8 cellular contexts compared by ENCODE assay signal in the genomic region with DNA sequence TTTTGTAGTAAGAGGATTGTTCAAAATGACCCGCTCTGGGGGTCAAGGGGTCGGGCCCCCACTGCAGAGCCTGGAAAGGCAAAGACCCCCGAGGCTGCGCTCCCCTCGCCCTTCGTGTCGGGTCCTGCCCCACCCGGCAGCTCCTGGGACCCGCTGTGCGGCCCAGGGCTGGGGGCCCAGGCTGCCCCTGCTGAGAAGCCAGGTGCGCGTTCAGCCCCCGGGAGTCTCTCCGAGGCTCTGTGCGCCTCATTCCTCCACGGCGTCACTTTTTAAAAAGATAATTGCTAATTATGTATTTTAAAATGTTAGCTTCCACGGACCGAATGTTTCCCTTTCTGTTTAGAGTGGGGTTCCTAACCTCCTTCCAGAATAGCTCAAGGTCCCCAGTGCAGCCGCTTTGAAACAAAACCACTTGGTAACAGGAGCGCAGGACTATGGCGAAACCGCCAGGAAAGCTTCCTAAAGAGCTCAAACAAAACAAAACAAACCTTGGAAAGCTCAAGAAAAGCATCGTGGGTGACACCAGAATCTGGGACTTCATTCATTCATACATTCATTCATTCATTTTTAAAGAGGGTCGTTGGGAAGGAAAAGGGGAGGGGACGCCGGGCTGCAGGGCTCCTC. TPM values are rescaled to one million over a fixed set of nuclear protein-coding genes. Genes with fewer than 3 reads are reported as not detected.
DNase-seq lines count a peak whose midpoint lies in the region; ATAC-seq and TF ChIP-seq lines count a peak whose summit lies in the region.

No MANE protein-coding gene starts in this region.

- ATAC-seq in SK-N-SH treated with all-trans-retinoic acid at 6 μM for 48 hours (peak; percentile 50), GM21528 (IDR thresholded peaks at IDR 0.05; ENCODE audit: low FRiP score, unreplicated experiment) (no peak)

- DNase-seq in AG04450 (ENCODE audit: low read depth, low spot score), result no peak
- peak; percentile 70 for DNase-seq in H7
- DNase-seq in esophagus squamous epithelium (lab: John Stamatoyannopoulos, UW), result no peak
- DNase-seq in trophoblast cell, result peak in 1 of 2 donors; percentile 40
- DNase-seq in germinal center (ENCODE audit: low spot score), result no peak
- no peak for DNase-seq in stimulated activated naive CD4-positive, alpha-beta T cell treated with Interleukin-2 at 50 U/mL for 16 hours (lab: John Stamatoyannopoulos, UW)

- H3K79me2 ChIP-seq in trophoblast cell (ENCODE audit: control insufficient read depth, insufficient read depth, low read length, poor library complexity), result no peaks in the 10 kb centered on the region

- no peak overlapping the region for H4K8ac ChIP-seq in trophoblast cell (ENCODE audit: low read depth, low read length)

- H3K14ac ChIP-seq in trophoblast cell (ENCODE audit: low read length), result no peak overlapping the region

- H3K27ac ChIP-seq in AG04450 (ENCODE audit: low read depth, low read length), result no peak overlapping the region
- peak overlapping the region in 3 of 4 donors; percentile 7 to 39 (median 24) for H3K27ac ChIP-seq in esophagus squamous epithelium
- no peak overlapping the region for H3K27ac ChIP-seq in trophoblast cell (ENCODE audit: low read depth, low read length)

- TF ChIP-seq CTCF in AG04450 (IDR thresholded peaks at IDR 0.05; ENCODE audit: low read depth, low read length), result no peak
- no peak for TF ChIP-seq CTCF in esophagus squamous epithelium (IDR thresholded peaks at IDR 0.05)

- peak overlapping the region; percentile 66 for H2AFZ ChIP-seq in trophoblast cell (ENCODE audit: insufficient read depth, low read length, poor library complexity)

- H3K36me3 ChIP-seq in H7 (replicated peaks; ENCODE audit: control insufficient read depth, insufficient read depth, low read length) (no peaks in the 10 kb centered on the region), esophagus squamous epithelium (no peaks in the 10 kb centered on the region), trophoblast cell (ENCODE audit: control insufficient read depth in 1 of 2, insufficient read depth in 2 of 2, low read length in 2 of 2) (no peaks in the 10 kb centered on the region)

- no peak overlapping the region for H2AK5ac ChIP-seq in trophoblast cell (ENCODE audit: low read length)

- CTCF ChIA-PET in AG04450 (lab: Charles Lee), result interaction anchor here (0.7 to 3.2 kb wide), 6 partner anchors 15 to 1558 kb away, joined by 4 to 17 read pairs (median 7); no protein-coding TSS in a partner anchor

- H4K91ac ChIP-seq in trophoblast cell (ENCODE audit: low read depth, low read length), result no peak overlapping the region

- no peak overlapping the region for H2BK5ac ChIP-seq in trophoblast cell (ENCODE audit: low read depth, low read length, poor library complexity)

- H3K9me3 ChIP-seq in AG04450 (ENCODE audit: control insufficient read depth, insufficient read depth, low read length) (no peaks in the 10 kb centered on the region), esophagus squamous epithelium (no peaks in the 10 kb centered on the region), trophoblast cell (ENCODE audit: insufficient read depth, low read depth, low read length) (no peaks in the 10 kb centered on the region)

- no peak for TF ChIP-seq POLR2A in esophagus squamous epithelium (IDR thresholded peaks at IDR 0.05)

- 2% methylated on average over 22 to 26 of the region's 27 CpGs for WGBS in esophagus squamous epithelium, 2 donors
- no CpG with 5 or more reads among the region's 27 CpGs for WGBS in trophoblast cell (ENCODE audit: extremely low coverage, insufficient coverage, insufficient read length)

- H3K4me3 ChIP-seq in AG04450 (ENCODE audit: low read depth, low read length) (peak overlapping the region; percentile 68), H7 (ENCODE audit: insufficient read depth, low read depth, low read length) (peak overlapping the region; percentile 66), esophagus squamous epithelium (peak overlapping the region; percentile 47 to 68 (median 58)), trophoblast cell (ENCODE audit: low read depth, low read length) (peak overlapping the region; percentile 74)

- H2BK12ac ChIP-seq in trophoblast cell (ENCODE audit: low read length), result no peak overlapping the region

- intact Hi-C loops in esophagus squamous epithelium (cut with DNase I), result no loop called here

- H3K9ac ChIP-seq in trophoblast cell (ENCODE audit: low read length), result no peak overlapping the region

- H3K27me3 ChIP-seq in AG04450 (ENCODE audit: control insufficient read depth, insufficient read depth, low read length) (no peaks in the 10 kb centered on the region), H7 (ENCODE audit: control insufficient read depth, insufficient read depth, low read length) (peaks cover 5% of the 10 kb centered on the region; the same call in 1 of the 2 replicates), esophagus squamous epithelium (no peaks in the 10 kb centered on the region), trophoblast cell (ENCODE audit: insufficient read depth, low read length) (no peaks in the 10 kb centered on the region)

- no peak overlapping the region for H3K23ac ChIP-seq in trophoblast cell (ENCODE audit: low read length)

- H3K4ac ChIP-seq in trophoblast cell (ENCODE audit: low read depth, low read length), result no peak overlapping the region

- peak overlapping the region; percentile 79 for H3K4me2 ChIP-seq in trophoblast cell (ENCODE audit: low read length)

- no peak overlapping the region for H3K18ac ChIP-seq in trophoblast cell (ENCODE audit: low read length)

- peaks cover 3% of the 10 kb centered on the region for H3K79me1 ChIP-seq in trophoblast cell (ENCODE audit: low read length)

- POLR2A ChIA-PET in AG04450 (lab: Yijun Ruan, JAX), result no interaction called here

- peaks cover 4 to 48% (median 5%) of the 10 kb centered on the region in 3 donors for H3K4me1 ChIP-seq in esophagus squamous epithelium
- peaks cover 0 to 3% of the 10 kb centered on the region in 2 experiments for H3K4me1 ChIP-seq in trophoblast cell (ENCODE audit: control insufficient read depth in 1 of 2, insufficient read depth in 2 of 2, low read length in 2 of 2)

- H2BK120ac ChIP-seq in trophoblast cell (ENCODE audit: insufficient read depth, low read length, poor library complexity), result no peak overlapping the region

- H4K12ac ChIP-seq in trophoblast cell (ENCODE audit: low read depth, low read length), result no peak overlapping the region

TF ChIP-seq in SK-N-SH treated with all-trans-retinoic acid at 6 μM for 48 hours, 23 proteins besides CTCF, POLR2A, EP300 and RAD21:
- TF ChIP-seq ISL1 (CRISPR knock-in tag; IDR thresholded peaks at IDR 0.05) (no peak), TCF4 (CRISPR knock-in tag; IDR thresholded peaks at IDR 0.05; ENCODE audit: borderline replicate concordance) (0 out of 2 replicates have a peak, but pooled peaks have one; percentile 24)

RNA-seq across cellular contexts. Expression of a gene that starts 45.6 kb away (rescaled TPM):
- 215 and 227 TPM in 2 replicates for polyA plus RNA-seq in AG04450 (2011; rRNA removed)
- 170 and 180 TPM in 2 replicates for polyA minus RNA-seq in AG04450 (2011; rRNA and poly(A)+ RNA removed)
- 286 and 335 TPM in 2 replicates for total RNA-seq in H7 (2014; rRNA removed; shearing (Covaris generic))
- 100 to 1,000 TPM in 1 of 4 donors, 10 to 100 TPM in 3; 40.6 to 105 (median 86.1) TPM for total RNA-seq in esophagus squamous epithelium
- polyA plus RNA-seq in trophoblast cell (2013), result 304 and 317 TPM in 2 replicates

Comparison
In these comparisons a context has a peak if more than half of its experiments do, and no peak if none do; other contexts are left out.
1. H3K27ac ChIP-seq: peak in esophagus squamous epithelium (3 of 4); none in AG04450 (single experiment) and trophoblast cell (single experiment).
2. Peak in every context shown above with its lines, with median percentiles within 50 percentile points of each other: H3K4me3 ChIP-seq.